31 cellular contexts compared by ENCODE assay signal in genomic region chr10:118624747-118625146, GRCh38. TPM values are rescaled to one million over a fixed set of nuclear protein-coding genes. Genes with fewer than 3 reads are reported as not detected.
"Had no signal": no experiment of that assay in that cellular context is flagged by ENCODE, and none has a peak within 500 bp of the region (broad histone marks: within the 10 kb centered on the region; RNA-seq: fewer than 3 reads in every experiment).

No MANE protein-coding gene starts in this region.

- H3K27ac Mint-ChIP-seq: mesothelial cell of epicardium; naive B cell; natural killer cell; nephron progenitor cell; neural progenitor cell; stimulated activated effector memory CD8-positive, alpha-beta T cell treated with anti-CD3 and anti-CD28 coated beads, Interleukin-12 subunit alpha, Interleukin-12 subunit beta, amount 100 ng/mL, for 72 hours; stimulated activated naive CD8-positive, alpha-beta T cell treated with anti-CD3 and anti-CD28 coated beads, Interleukin-15, Interleukin-2, amounts not matched to agents 100 ng/mL and 50 ng/mL, for 24 hours had no signal

- ATAC-seq: natural killer cell; pancreas; right cardiac atrium; stimulated activated effector memory CD8-positive, alpha-beta T cell treated with anti-CD3 and anti-CD28 coated beads, Interleukin-12 subunit alpha, Interleukin-12 subunit beta, amount 100 ng/mL, for 72 hours; upper lobe of right lung had no signal

- H3K9me3 ChIP-seq: left ventricle myocardium inferior, pancreas, prostate gland, sigmoid colon, spleen, suprapubic skin, thoracic aorta, tibial artery, upper lobe of right lung had no signal

- H3K36me3 Mint-ChIP-seq: mesothelial cell of epicardium; naive B cell; natural killer cell; neural progenitor cell; stimulated activated effector memory CD8-positive, alpha-beta T cell treated with anti-CD3 and anti-CD28 coated beads, Interleukin-12 subunit alpha, Interleukin-12 subunit beta, amount 100 ng/mL, for 72 hours had no signal

- DNase-seq: islet precursor cell; left ventricle myocardium inferior; mesendoderm; naive B cell; natural killer cell; nephron progenitor cell; pancreas; posterior cingulate gyrus; retina; right cardiac atrium; sigmoid colon; small intestine; spleen; stimulated activated CD4-positive, alpha-beta T cell treated with anti-CD3 and anti-CD28 coated beads, Interleukin-4, amount 100 ng/mL, for 24 hours; stimulated activated naive CD4-positive, alpha-beta T cell; tibial artery; trophoblast cell; upper lobe of right lung had no signal

- H3K4me3 Mint-ChIP-seq: mesothelial cell of epicardium; naive B cell; natural killer cell; nephron progenitor cell; neural progenitor cell; stimulated activated effector memory CD8-positive, alpha-beta T cell treated with anti-CD3 and anti-CD28 coated beads, Interleukin-12 subunit alpha, Interleukin-12 subunit beta, amount 100 ng/mL, for 72 hours; stimulated activated naive CD8-positive, alpha-beta T cell treated with anti-CD3 and anti-CD28 coated beads, Interleukin-15, Interleukin-2, amounts not matched to agents 100 ng/mL and 50 ng/mL, for 24 hours had no signal

- H3K9me3 Mint-ChIP-seq: mesothelial cell of epicardium; natural killer cell; nephron progenitor cell; neural progenitor cell; stimulated activated effector memory CD8-positive, alpha-beta T cell treated with anti-CD3 and anti-CD28 coated beads, Interleukin-12 subunit alpha, Interleukin-12 subunit beta, amount 100 ng/mL, for 72 hours; stimulated activated naive CD8-positive, alpha-beta T cell treated with anti-CD3 and anti-CD28 coated beads, Interleukin-15, Interleukin-2, amounts not matched to agents 100 ng/mL and 50 ng/mL, for 24 hours had no signal

- H3K9ac ChIP-seq: neural progenitor cell had no signal

- H3K4me3 ChIP-seq: hepatocyte, left ventricle myocardium inferior, lung, neural progenitor cell, pancreas, prostate gland, sigmoid colon, spleen, suprapubic skin, thoracic aorta, tibial artery, upper lobe of right lung had no signal

- H3K79me2 ChIP-seq: hepatocyte had no signal

- H2AFZ ChIP-seq: hepatocyte had no signal

- H3K36me3 ChIP-seq: left ventricle myocardium inferior, neural progenitor cell, pancreas, prostate gland, sigmoid colon, spleen, suprapubic skin, thoracic aorta, tibial artery, upper lobe of right lung had no signal

- H3K4me1 ChIP-seq: prostate gland, spleen had no signal

- H3K4me2 ChIP-seq: hepatocyte had no signal

- H3K27ac ChIP-seq: hepatocyte, left ventricle myocardium inferior, neural progenitor cell, pancreas, prostate gland, sigmoid colon, spleen, suprapubic skin, thoracic aorta, tibial artery, upper lobe of right lung had no signal

- H3K4me1 Mint-ChIP-seq: naive B cell; nephron progenitor cell; stimulated activated effector memory CD8-positive, alpha-beta T cell treated with anti-CD3 and anti-CD28 coated beads, Interleukin-12 subunit alpha, Interleukin-12 subunit beta, amount 100 ng/mL, for 72 hours had no signal

- H3K27me3 Mint-ChIP-seq: stimulated activated naive CD8-positive, alpha-beta T cell treated with anti-CD3 and anti-CD28 coated beads, Interleukin-15, Interleukin-2, amounts not matched to agents 100 ng/mL and 50 ng/mL, for 24 hours had no signal

- H3K27me3 ChIP-seq: neural progenitor cell, pancreas, sigmoid colon, upper lobe of right lung had no signal

RNA-seq across cellular contexts. Expression of gene PRLHR, which starts 29.3 kb away (rescaled TPM):
- total RNA-seq: hepatocyte, kidney epithelial cell, left ventricle myocardium inferior, lower leg skin, lung, mesothelial cell of epicardium, natural killer cell, omental fat pad, prostate gland, right cardiac atrium, spleen, subcutaneous adipose tissue, suprapubic skin, thoracic aorta, upper lobe of right lung had no signal
- polyA plus RNA-seq: hepatocyte, lung, right cardiac atrium, spleen had no signal
